ENCODE assay signal across 8 cellular contexts in genomic region chr9:133429641-133430161, GRCh38. TPM values are rescaled to one million over a fixed set of nuclear protein-coding genes. Genes with fewer than 3 reads are reported as not detected.
A peak's percentile ranks its signal among the peaks of the same experiment; 100 is the strongest.
DNase-seq lines count a peak whose midpoint lies in the region; ATAC-seq and TF ChIP-seq lines count a peak whose summit lies in the region.

No MANE protein-coding gene starts in this region.

- H3K27me3 Mint-ChIP-seq in activated CD4-positive, alpha-beta T cell treated with anti-CD3 and anti-CD28 coated beads for 36 hours, result peaks cover 29% of the 10 kb centered on the region
- peaks cover 22% of the 10 kb centered on the region for H3K27me3 Mint-ChIP-seq in activated CD4-positive, alpha-beta T cell treated with anti-CD3 and anti-CD28 coated beads, Interleukin-2, amount 10 ng/mL, durations not matched to agents 7 days and 5 days
- peaks cover 16% of the 10 kb centered on the region for H3K27me3 Mint-ChIP-seq in activated B cell treated with CpG ODN at 0.5 μM for 24 hours

- no peak overlapping the region for H3K4me3 Mint-ChIP-seq in activated CD4-positive, alpha-beta T cell treated with anti-CD3 and anti-CD28 coated beads for 36 hours
- H3K4me3 Mint-ChIP-seq in activated CD4-positive, alpha-beta T cell treated with anti-CD3 and anti-CD28 coated beads, Interleukin-2, amount 10 ng/mL, durations not matched to agents 7 days and 5 days, result no peak overlapping the region
- peak overlapping the region; percentile 74 for H3K4me3 Mint-ChIP-seq in activated B cell treated with CpG ODN at 0.5 μM for 24 hours

- H3K36me3 Mint-ChIP-seq in activated CD4-positive, alpha-beta T cell treated with anti-CD3 and anti-CD28 coated beads for 36 hours (ENCODE audit: low read depth), result no peaks in the 10 kb centered on the region
- H3K36me3 Mint-ChIP-seq in activated CD4-positive, alpha-beta T cell treated with anti-CD3 and anti-CD28 coated beads, Interleukin-2, amount 10 ng/mL, durations not matched to agents 7 days and 5 days (ENCODE audit: low read depth), result no peaks in the 10 kb centered on the region
- no peaks in the 10 kb centered on the region for H3K36me3 Mint-ChIP-seq in activated B cell treated with CpG ODN at 0.5 μM for 24 hours (ENCODE audit: low read depth)

- no peaks in the 10 kb centered on the region for H3K9me3 Mint-ChIP-seq in activated CD4-positive, alpha-beta T cell treated with anti-CD3 and anti-CD28 coated beads for 36 hours (ENCODE audit: low read depth)
- H3K9me3 Mint-ChIP-seq in activated CD4-positive, alpha-beta T cell treated with anti-CD3 and anti-CD28 coated beads, Interleukin-2, amount 10 ng/mL, durations not matched to agents 7 days and 5 days, result no peaks in the 10 kb centered on the region
- no peaks in the 10 kb centered on the region for H3K9me3 Mint-ChIP-seq in activated B cell treated with CpG ODN at 0.5 μM for 24 hours

- CTCF ChIA-PET in activated CD4-positive, alpha-beta T cell treated with anti-CD3 and anti-CD28 coated beads for 36 hours (lab: Charles Lee), result interaction anchor here (0.6 kb wide), 2 partner anchors 17 to 60 kb away, joined by 3 read pairs; no protein-coding TSS in a partner anchor
- CTCF ChIA-PET in activated CD4-positive, alpha-beta T cell treated with anti-CD3 and anti-CD28 coated beads, Interleukin-2, amount 10 ng/mL, durations not matched to agents 7 days and 5 days (lab: Charles Lee), result no interaction called here
- CTCF ChIA-PET in activated B cell treated with CpG ODN at 0.5 μM for 24 hours (lab: Charles Lee), result no interaction called here

- DNase-seq in activated CD4-positive, alpha-beta T cell treated with anti-CD3 and anti-CD28 coated beads for 36 hours, result peak; percentile 47
- DNase-seq in activated CD4-positive, alpha-beta T cell treated with anti-CD3 and anti-CD28 coated beads, Interleukin-2, amount 10 ng/mL, durations not matched to agents 7 days and 5 days, result no peak
- DNase-seq in activated B cell treated with CpG ODN at 0.5 μM for 24 hours, result peak; percentile 40
- peak; percentile 49 for DNase-seq in left ventricle myocardium superior
- DNase-seq in stimulated activated CD8-positive, alpha-beta memory T cell treated with anti-CD3 and anti-CD28 coated beads, Interleukin-4, amount 100 ng/mL, for 48 hours, result peak; percentile 38
- DNase-seq in dedifferentiated amniotic fluid mesenchymal stem cell (ENCODE audit: extremely low spot score), result no peak
- DNase-seq in NCI-H748 (lab: John Stamatoyannopoulos, UW; ENCODE audit: unreplicated experiment), result no peak

- H3K27ac Mint-ChIP-seq in activated CD4-positive, alpha-beta T cell treated with anti-CD3 and anti-CD28 coated beads for 36 hours, result no peak overlapping the region
- H3K27ac Mint-ChIP-seq in activated CD4-positive, alpha-beta T cell treated with anti-CD3 and anti-CD28 coated beads, Interleukin-2, amount 10 ng/mL, durations not matched to agents 7 days and 5 days, result no peak overlapping the region
- H3K27ac Mint-ChIP-seq in activated B cell treated with CpG ODN at 0.5 μM for 24 hours, result no peak overlapping the region

- intact Hi-C loops in activated CD4-positive, alpha-beta T cell treated with anti-CD3 and anti-CD28 coated beads for 36 hours (cut with DNase I, micrococcal nuclease), result no loop called here
- intact Hi-C loops in activated B cell treated with CpG ODN at 0.5 μM for 24 hours (cut with micrococcal nuclease) (loop anchor here (1.0 to 2.0 kb wide), 3 partner anchors 8 to 23 kb away; no protein-coding TSS in a partner anchor), left ventricle myocardium superior (cut with micrococcal nuclease) (no loop called here)

- no peak for ATAC-seq in activated CD4-positive, alpha-beta T cell treated with anti-CD3 and anti-CD28 coated beads for 36 hours
- ATAC-seq in activated B cell treated with CpG ODN at 0.5 μM for 24 hours (ENCODE audit: low read depth) (peak; percentile 74), left ventricle myocardium superior (peak; percentile 70), GM21528 (IDR thresholded peaks at IDR 0.05; ENCODE audit: low FRiP score, unreplicated experiment) (no peak)

- TF ChIP-seq CTCF in activated B cell treated with CpG ODN at 0.5 μM for 24 hours (IDR thresholded peaks at IDR 0.05), result no peak

- H3K4me1 Mint-ChIP-seq in activated CD4-positive, alpha-beta T cell treated with anti-CD3 and anti-CD28 coated beads for 36 hours, result peaks cover 3% of the 10 kb centered on the region
- peaks cover 5% of the 10 kb centered on the region for H3K4me1 Mint-ChIP-seq in activated CD4-positive, alpha-beta T cell treated with anti-CD3 and anti-CD28 coated beads, Interleukin-2, amount 10 ng/mL, durations not matched to agents 7 days and 5 days
- peaks cover 13% of the 10 kb centered on the region for H3K4me1 Mint-ChIP-seq in activated B cell treated with CpG ODN at 0.5 μM for 24 hours

- POLR2A ChIA-PET in activated CD4-positive, alpha-beta T cell treated with anti-CD3 and anti-CD28 coated beads for 36 hours (lab: Charles Lee), result no interaction called here
- POLR2A ChIA-PET in activated CD4-positive, alpha-beta T cell treated with anti-CD3 and anti-CD28 coated beads, Interleukin-2, amount 10 ng/mL, durations not matched to agents 7 days and 5 days (lab: Charles Lee), result no interaction called here
- POLR2A ChIA-PET in activated B cell treated with CpG ODN at 0.5 μM for 24 hours (lab: Charles Lee), result no interaction called here

RNA-seq across cellular contexts. Expression of gene ADAMTS13, which starts 7.5 kb away (rescaled TPM):
- 1 to 10 TPM; 1.7 to 2.5 TPM for total RNA-seq in activated CD4-positive, alpha-beta T cell treated with anti-CD3 and anti-CD28 coated beads for 36 hours
- total RNA-seq in activated CD4-positive, alpha-beta T cell treated with anti-CD3 and anti-CD28 coated beads, Interleukin-2, amount 10 ng/mL, durations not matched to agents 7 days and 5 days, result 1 to 10 TPM; 2.3 to 3.0 TPM
- total RNA-seq in activated B cell treated with CpG ODN at 0.5 μM for 24 hours, result 1.9 TPM in 2 replicates
- total RNA-seq in left ventricle myocardium superior, result 3.1 TPM

RNA-seq across cellular contexts. Expression of gene REXO4, which starts 11.9 kb away (rescaled TPM):
- total RNA-seq in activated CD4-positive, alpha-beta T cell treated with anti-CD3 and anti-CD28 coated beads for 36 hours, result 10 to 100 TPM; 25.9 to 34.3 TPM
- 10 to 100 TPM; 21.2 to 24.1 TPM for total RNA-seq in activated CD4-positive, alpha-beta T cell treated with anti-CD3 and anti-CD28 coated beads, Interleukin-2, amount 10 ng/mL, durations not matched to agents 7 days and 5 days
- 31.6 and 33.3 TPM in 2 replicates for total RNA-seq in activated B cell treated with CpG ODN at 0.5 μM for 24 hours
- 18.7 TPM for total RNA-seq in left ventricle myocardium superior

RNA-seq across cellular contexts. Expression of gene CACFD1, which starts 30.1 kb away (rescaled TPM):
- total RNA-seq in activated CD4-positive, alpha-beta T cell treated with anti-CD3 and anti-CD28 coated beads for 36 hours, result under 1 TPM; 0.87 to 0.90 TPM
- 1 to 10 TPM in 1 of 2 experiments, under 1 TPM in 1; 0.75 to 1.3 TPM for total RNA-seq in activated CD4-positive, alpha-beta T cell treated with anti-CD3 and anti-CD28 coated beads, Interleukin-2, amount 10 ng/mL, durations not matched to agents 7 days and 5 days
- total RNA-seq in activated B cell treated with CpG ODN at 0.5 μM for 24 hours (13.8 and 15.0 TPM in 2 replicates), left ventricle myocardium superior (11.8 TPM)

RNA-seq across cellular contexts. Expression of gene SLC2A6, which starts 49.2 kb away (rescaled TPM):
- total RNA-seq in activated CD4-positive, alpha-beta T cell treated with anti-CD3 and anti-CD28 coated beads for 36 hours, result 1 to 10 TPM; 1.6 to 1.9 TPM
- total RNA-seq in activated CD4-positive, alpha-beta T cell treated with anti-CD3 and anti-CD28 coated beads, Interleukin-2, amount 10 ng/mL, durations not matched to agents 7 days and 5 days, result 1 to 10 TPM; 1.6 to 2.0 TPM
- total RNA-seq in activated B cell treated with CpG ODN at 0.5 μM for 24 hours, result 32.9 and 37.4 TPM in 2 replicates
- 2.4 TPM for total RNA-seq in left ventricle myocardium superior

RNA-seq across cellular contexts. Expression of gene STKLD1, which starts 53.5 kb away (rescaled TPM):
- total RNA-seq in activated CD4-positive, alpha-beta T cell treated with anti-CD3 and anti-CD28 coated beads for 36 hours, result under 1 TPM; 0.40 to 0.82 TPM
- total RNA-seq in activated CD4-positive, alpha-beta T cell treated with anti-CD3 and anti-CD28 coated beads, Interleukin-2, amount 10 ng/mL, durations not matched to agents 7 days and 5 days, result 1 to 10 TPM in 1 of 2 experiments, under 1 TPM in 1; 0.65 to 2.0 TPM
- total RNA-seq in activated B cell treated with CpG ODN at 0.5 μM for 24 hours (0.37 and 0.44 TPM in 2 replicates), left ventricle myocardium superior (0.17 TPM)

Comparison
In these comparisons a context has a peak if more than half of its experiments do, and no peak if none do; other contexts are left out.
1. DNase-seq: peak in activated CD4-positive, alpha-beta T cell treated with anti-CD3 and anti-CD28 coated beads for 36 hours (single experiment), activated B cell treated with CpG ODN at 0.5 μM for 24 hours (single experiment), left ventricle myocardium superior (single experiment) and stimulated activated CD8-positive, alpha-beta memory T cell treated with anti-CD3 and anti-CD28 coated beads, Interleukin-4, amount 100 ng/mL, for 48 hours (single experiment); none in activated CD4-positive, alpha-beta T cell treated with anti-CD3 and anti-CD28 coated beads, Interleukin-2, amount 10 ng/mL, durations not matched to agents 7 days and 5 days (single experiment), dedifferentiated amniotic fluid mesenchymal stem cell (single experiment) and NCI-H748 (single experiment).
2. ATAC-seq: peak in activated B cell treated with CpG ODN at 0.5 μM for 24 hours (single experiment) and left ventricle myocardium superior (single experiment); none in activated CD4-positive, alpha-beta T cell treated with anti-CD3 and anti-CD28 coated beads for 36 hours (single experiment) and GM21528 (single experiment).